ENCODE assay signal across 21 cellular contexts in genomic region chr3:177053107-177053506, GRCh38.
DNase-seq lines count a peak whose midpoint lies in the region; ATAC-seq and TF ChIP-seq lines count a peak whose summit lies in the region.
"Had no signal": no experiment of that assay in that cellular context is flagged by ENCODE, and none has a peak within 500 bp of the region (broad histone marks: within the 10 kb centered on the region; RNA-seq: fewer than 3 reads in every experiment).

No MANE protein-coding gene starts in this region.

- H3K27me3 ChIP-seq in cardiac muscle cell: no peaks in the 10 kb centered on the region
- H3K27me3 ChIP-seq in PC-9 (ENCODE audit: insufficient read depth, low read depth): no peaks in the 10 kb centered on the region
- H3K27me3 ChIP-seq: BLaER1 treated with 17β-estradiol and CSF1 and Interleukin-3, amounts not matched to agents 10 nM and 100 nM had no signal

- H3K36me3 Mint-ChIP-seq in HFFc6 (ENCODE audit: low read depth): peaks cover 13% of the 10 kb centered on the region

- no peak for ATAC-seq in left cardiac atrium
- no peak for ATAC-seq in HG02763 (IDR thresholded peaks at IDR 0.05; ENCODE audit: unreplicated experiment)
- ATAC-seq: A549 had no signal

- BruUV-seq in PC-9 (replicated peaks; lab: Mats Ljungman, UMichigan): no TSS peak

- H3K4me2 ChIP-seq in PC-9: no peak overlapping the region
- H3K4me2 ChIP-seq: A549; BLaER1 treated with 17β-estradiol and CSF1 and Interleukin-3, amounts not matched to agents 10 nM and 100 nM; KMS-11 had no signal

- CTCF ChIA-PET in PC-9 (lab: Charles Lee): no interaction called here

- H3K79me2 ChIP-seq in PC-9 (ENCODE audit: low read depth): peaks cover 81% of the 10 kb centered on the region

- peaks cover 18% of the 10 kb centered on the region for H3K4me1 ChIP-seq in cardiac muscle cell (ENCODE audit: low read depth)
- peaks cover 15% of the 10 kb centered on the region for H3K4me1 ChIP-seq in PC-9 (replicated peaks; ENCODE audit: insufficient read depth)

- POLR2A ChIA-PET in PC-9 (lab: Charles Lee; ENCODE audit: unreplicated experiment): no interaction called here

- H3K27ac ChIP-seq in cardiac muscle cell: peak overlapping the region; percentile 23
- H3K27ac ChIP-seq in PC-9: peak overlapping the region; percentile 7; the same call in 1 of the 2 replicates
- H3K27ac ChIP-seq in caudate nucleus (ENCODE audit: low read depth, low read length): peak overlapping the region; percentile 8
- peak overlapping the region; percentile 21 for H3K27ac ChIP-seq in substantia nigra (ENCODE audit: low read depth, low read length, poor library complexity, severe bottlenecking)
- H3K27ac ChIP-seq: A549, KMS-11 had no signal

- H3K4me3 ChIP-seq in cardiac muscle cell (no peak overlapping the region), PC-9 (no peak overlapping the region)
- H3K4me3 ChIP-seq: A549; BLaER1 treated with 17β-estradiol and CSF1 and Interleukin-3, amounts not matched to agents 10 nM and 100 nM had no signal

- peaks cover 36% of the 10 kb centered on the region for H3K36me3 ChIP-seq in cardiac muscle cell
- H3K36me3 ChIP-seq in PC-9 (ENCODE audit: low read depth): peaks cover 57% of the 10 kb centered on the region

- no peak overlapping the region for H2AFZ ChIP-seq in PC-9

- H3F3A ChIP-seq in PC-9 (ENCODE audit: insufficient read depth, low read depth): peaks cover 63% of the 10 kb centered on the region

- H3K9me2 ChIP-seq in PC-9 (ENCODE audit: insufficient read depth): no peaks in the 10 kb centered on the region

- DNase-seq in cardiac muscle cell (ENCODE audit: low read depth in 1 of 2, low spot score in 1 of 2) (no peak), left cardiac atrium (no peak), PC-9 (no peak), caudate nucleus (lab: John Stamatoyannopoulos, UW) (no peak), substantia nigra (lab: John Stamatoyannopoulos, UW) (no peak), HFFc6 (no peak), SK-N-DZ (ENCODE audit: low spot score) (no peak)
- DNase-seq: COR-L47; DMS 273 treated with DMSO at 0.1 percent for 48 hours; DND-41; MV-4-11; NCI-H1417 treated with DMSO at 0.1 percent for 48 hours; NCI-H187 treated with DMSO at 0.1 percent for 48 hours; NCI-H226; NCI-H524 treated with DMSO at 0.1 percent for 48 hours; NK-92 treated with Interleukin-12 subunit alpha and Interleukin-12 subunit beta, amount 100 ng/mL, for 24 hours; SHP77 treated with DMSO at 0.1 percent for 48 hours had no signal

- H3K4me1 Mint-ChIP-seq in HFFc6 (ENCODE audit: low read depth): no peaks in the 10 kb centered on the region; the same call in none of the 2 replicates

- no peak overlapping the region for H3K4me3 Mint-ChIP-seq in HFFc6

- no peak overlapping the region for H3K27ac Mint-ChIP-seq in HFFc6

- intact Hi-C loops in left cardiac atrium (cut with DNase I) (loop anchor here (5.0 to 10.0 kb wide), 3 partner anchors 144 to 304 kb away; partner anchors contain the start of gene TBL1XR1 (in 2 of the 2)), PC-9 (cut with micrococcal nuclease; ENCODE audit: unreplicated experiment) (loop anchor here (5.0 to 10.0 kb wide), 3 partner anchors 324 to 762 kb away; no protein-coding TSS in a partner anchor)

- no peaks in the 10 kb centered on the region for H4K20me1 ChIP-seq in PC-9 (ENCODE audit: insufficient read depth)

- H3K9me3 ChIP-seq in cardiac muscle cell (ENCODE audit: low read depth): no peaks in the 10 kb centered on the region
- no peaks in the 10 kb centered on the region for H3K9me3 ChIP-seq in PC-9 (ENCODE audit: insufficient read depth, low read depth)
- H3K9me3 ChIP-seq: A549; BLaER1 treated with 17β-estradiol and CSF1 and Interleukin-3, amounts not matched to agents 10 nM and 100 nM had no signal

- H3K9me3 Mint-ChIP-seq in HFFc6: no peaks in the 10 kb centered on the region

- no peaks in the 10 kb centered on the region for H3K27me3 Mint-ChIP-seq in HFFc6 (ENCODE audit: insufficient read depth)

- TF ChIP-seq CTCF in cardiac muscle cell (IDR thresholded peaks at IDR 0.05; ENCODE audit: low read depth, low read length) (no peak), PC-9 (conservative IDR thresholded peaks at IDR 0.05) (no peak), HFFc6 (IDR thresholded peaks at IDR 0.05) (no peak)
